Comparison of ENCODE assay signal across 25 cellular contexts in the genomic region with DNA sequence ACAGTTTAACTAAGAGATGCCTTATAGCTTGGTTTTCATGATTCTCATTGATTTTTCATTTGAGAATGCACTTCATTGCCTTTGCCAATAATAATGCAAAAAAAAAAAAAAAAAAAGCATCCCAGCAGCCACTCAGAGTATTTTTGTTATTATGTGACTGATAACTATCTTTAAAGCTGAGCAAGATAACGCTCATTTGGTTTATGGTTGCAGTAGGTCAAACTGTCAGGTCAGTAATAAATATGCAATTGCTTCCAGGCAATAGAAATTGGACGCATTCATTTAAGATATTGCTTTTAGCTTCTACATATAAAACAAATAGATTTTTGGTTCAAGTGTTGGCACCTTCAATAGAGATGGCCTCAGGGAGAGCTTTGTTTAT.
"Had no signal": no experiment of that assay in that cellular context is flagged by ENCODE, and none has a peak within 500 bp of the region (broad histone marks: within the 10 kb centered on the region; RNA-seq: fewer than 3 reads in every experiment).

No MANE protein-coding gene starts in this region.

- H3K9me3 Mint-ChIP-seq: mesothelial cell of epicardium; naive B cell; natural killer cell; nephron progenitor cell; stimulated activated memory B cell treated with anti-CD40 and anti-IgM and Interleukin-4, amounts not matched to agents 10 μg/mL and 1 μg/mL and 100 μg/mL, for 72 hours; stimulated activated naive CD8-positive, alpha-beta T cell treated with anti-CD3 and anti-CD28 coated beads, Interleukin-15, amount 100 ng/mL, for 72 hours had no signal

- H3K4me1 ChIP-seq: right lobe of liver, transverse colon had no signal

- FAIRE-seq: urothelium cell line had no signal

- H3K4me2 ChIP-seq: smooth muscle cell had no signal

- H3K27ac Mint-ChIP-seq: mesothelial cell of epicardium; natural killer cell; nephron progenitor cell; progenitor cell of endocrine pancreas; stimulated activated memory B cell treated with anti-CD40 and anti-IgM and Interleukin-4, amounts not matched to agents 10 μg/mL and 1 μg/mL and 100 μg/mL, for 72 hours; stimulated activated naive CD8-positive, alpha-beta T cell treated with anti-CD3 and anti-CD28 coated beads, Interleukin-15, amount 100 ng/mL, for 72 hours had no signal

- H3K27me3 ChIP-seq: ovary, right atrium auricular region, right lobe of liver, thyroid gland, upper lobe of right lung had no signal

- H3K4me3 ChIP-seq: left ventricle myocardium inferior, lung, ovary, right atrium auricular region, right lobe of liver, smooth muscle cell, thyroid gland, transverse colon, upper lobe of right lung had no signal

- H3K27ac ChIP-seq: left ventricle myocardium inferior, ovary, right atrium auricular region, right lobe of liver, transverse colon, upper lobe of right lung had no signal

- H3K9me3 ChIP-seq: left ventricle myocardium inferior, ovary, right atrium auricular region, right lobe of liver, thyroid gland, transverse colon, upper lobe of right lung had no signal

- H3K27me3 Mint-ChIP-seq: progenitor cell of endocrine pancreas; stimulated activated memory B cell treated with anti-CD40 and anti-IgM and Interleukin-4, amounts not matched to agents 10 μg/mL and 1 μg/mL and 100 μg/mL, for 72 hours; stimulated activated naive CD8-positive, alpha-beta T cell treated with anti-CD3 and anti-CD28 coated beads, Interleukin-15, amount 100 ng/mL, for 72 hours had no signal

- H3K36me3 ChIP-seq: ovary, right atrium auricular region, right lobe of liver, thyroid gland, transverse colon, upper lobe of right lung had no signal

- H3K4me3 Mint-ChIP-seq: mesothelial cell of epicardium; natural killer cell; nephron progenitor cell; stimulated activated memory B cell treated with anti-CD40 and anti-IgM and Interleukin-4, amounts not matched to agents 10 μg/mL and 1 μg/mL and 100 μg/mL, for 72 hours; stimulated activated naive CD8-positive, alpha-beta T cell treated with anti-CD3 and anti-CD28 coated beads, Interleukin-15, amount 100 ng/mL, for 72 hours had no signal

- H3K36me3 Mint-ChIP-seq: mesothelial cell of epicardium; naive B cell; natural killer cell; stimulated activated memory B cell treated with anti-CD40 and anti-IgM and Interleukin-4, amounts not matched to agents 10 μg/mL and 1 μg/mL and 100 μg/mL, for 72 hours had no signal

- DNase-seq: islet precursor cell; left ventricle myocardium inferior; mesendoderm; naive B cell; natural killer cell; nephron progenitor cell; ovary; right lobe of liver; stimulated activated CD4-positive, alpha-beta T cell treated with anti-CD3 and anti-CD28 coated beads, Interleukin-1b, Interleukin-23, amount 100 ng/mL, for 48 hours; stimulated activated CD4-positive, alpha-beta T cell treated with anti-CD3 and anti-CD28 coated beads, Interleukin-2, amount 100 ng/mL, for 48 hours; stimulated activated CD4-positive, alpha-beta T cell treated with anti-CD3 and anti-CD28 coated beads, Interleukin-4, amount 100 ng/mL, for 4 hours; stimulated activated CD8-positive, alpha-beta memory T cell treated with anti-CD3 and anti-CD28 coated beads, Interleukin-4, amount 100 ng/mL, for 48 hours; stimulated activated naive CD4-positive, alpha-beta T cell treated with Interleukin-2 at 50 U/mL for 16 hours; stimulated activated naive CD8-positive, alpha-beta T cell treated with anti-CD3 and anti-CD28 coated beads, Interleukin-15, amount 100 ng/mL, for 72 hours; substantia nigra; thyroid gland; transverse colon; upper lobe of right lung had no signal
